ENCODE assay signal across 1 cellular context in the genomic region with DNA sequence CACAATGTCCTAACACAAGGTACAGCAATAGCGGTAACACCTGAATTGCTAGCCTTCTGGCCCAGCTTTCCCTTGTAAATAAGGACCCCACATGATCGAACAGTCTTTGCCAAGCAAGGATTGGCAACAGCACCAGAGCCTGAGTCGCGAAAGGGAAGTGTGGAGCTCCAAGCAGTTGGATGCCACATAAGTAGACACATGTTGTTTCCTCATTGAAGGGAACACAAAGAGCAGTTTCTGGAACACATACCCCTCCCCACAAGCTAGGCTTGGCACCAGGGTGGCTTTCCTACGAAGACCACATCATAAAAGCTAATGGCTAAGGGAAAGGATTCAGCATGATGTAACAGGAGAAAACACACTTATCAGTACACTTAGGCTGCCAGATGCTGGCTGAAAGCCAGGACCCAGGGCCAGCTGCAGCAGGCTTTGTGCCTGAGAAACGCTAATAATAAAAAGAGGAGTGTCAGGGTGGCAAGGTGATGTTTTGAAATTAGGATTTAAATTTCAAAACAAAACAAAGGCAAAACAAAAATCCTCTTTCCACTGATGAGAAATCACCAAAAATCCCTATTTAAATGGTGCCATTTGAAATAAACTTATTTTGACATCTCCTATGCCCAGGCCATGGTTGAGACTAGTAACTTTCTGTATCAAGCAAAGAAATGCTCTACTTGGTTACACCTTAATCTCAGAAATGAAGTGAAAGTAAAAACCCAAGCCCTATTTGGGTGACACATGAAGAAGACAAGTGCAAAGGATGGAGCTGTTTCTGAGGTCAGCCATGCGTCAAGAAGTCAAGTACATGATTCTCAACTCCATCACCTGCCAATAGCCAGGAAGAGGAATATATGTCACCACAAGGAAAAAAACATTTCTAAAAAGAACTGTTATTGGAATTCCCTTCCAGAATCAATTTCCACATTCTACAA.
TF ChIP-seq lines count a peak whose summit lies in the region.

No MANE protein-coding gene starts in this region.

TF ChIP-seq in K562, 482 proteins besides CTCF, POLR2A, EP300 and RAD21 (continued from another document and continues in another):
- TF ChIP-seq, protein P1, sequence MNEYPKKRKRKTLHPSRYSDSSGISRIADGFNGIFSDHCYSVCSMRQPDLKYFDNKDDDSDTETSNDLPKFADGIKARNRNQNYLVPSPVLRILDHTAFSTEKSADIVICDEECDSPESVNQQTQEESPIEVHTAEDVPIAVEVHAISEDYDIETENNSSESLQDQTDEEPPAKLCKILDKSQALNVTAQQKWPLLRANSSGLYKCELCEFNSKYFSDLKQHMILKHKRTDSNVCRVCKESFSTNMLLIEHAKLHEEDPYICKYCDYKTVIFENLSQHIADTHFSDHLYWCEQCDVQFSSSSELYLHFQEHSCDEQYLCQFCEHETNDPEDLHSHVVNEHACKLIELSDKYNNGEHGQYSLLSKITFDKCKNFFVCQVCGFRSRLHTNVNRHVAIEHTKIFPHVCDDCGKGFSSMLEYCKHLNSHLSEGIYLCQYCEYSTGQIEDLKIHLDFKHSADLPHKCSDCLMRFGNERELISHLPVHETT (CRISPR knock-in tag; conservative IDR thresholded peaks at IDR 0.05 in 1 of 2, IDR thresholded peaks at IDR 0.05 in 1 of 2), result peak in 1 of 2 experiments; percentile 73; a peak in 2 of 4 replicates
- TF ChIP-seq ZBTB7A (IDR thresholded peaks at IDR 0.05; ENCODE audit: borderline replicate concordance, control insufficient read depth, low read depth, low read length) (no peak), PPARD (CRISPR knock-in tag; IDR thresholded peaks at IDR 0.05) (no peak), SREBF2 (CRISPR knock-in tag; IDR thresholded peaks at IDR 0.05) (no peak), WHSC1 (IDR thresholded peaks at IDR 0.05; ENCODE audit: low read length) (no peak), GATAD2A (IDR thresholded peaks at IDR 0.05) (peak; percentile 84; the same call in 1 of the 2 replicates), ZNF41 (CRISPR knock-in tag; conservative IDR thresholded peaks at IDR 0.05) (peak; percentile 87), FUS (optimal IDR thresholded peaks at IDR 0.05; ENCODE audit: low read depth, low read length) (no peak), MTA1 (IDR thresholded peaks at IDR 0.05; ENCODE audit: borderline replicate concordance) (peak; percentile 38; the same call in 1 of the 2 replicates), ZNF644 (tag; IDR thresholded peaks at IDR 0.05; ENCODE audit: low read depth) (peak; percentile 85; the same call in 1 of the 2 replicates), ZFX (CRISPR knock-in tag; IDR thresholded peaks at IDR 0.05) (no peak), PHB (CRISPR knock-in tag; IDR thresholded peaks at IDR 0.05) (no peak), ELF4 (CRISPR knock-in tag; IDR thresholded peaks at IDR 0.05) (peak; percentile 84), ZNF589 (CRISPR knock-in tag; IDR thresholded peaks at IDR 0.05; ENCODE audit: low read depth) (peak; percentile 99), ZNF785 (CRISPR knock-in tag; IDR thresholded peaks at IDR 0.05) (no peak), FOSL1 (tag; conservative IDR thresholded peaks at IDR 0.05) (peak; percentile 77), TAF9B (IDR thresholded peaks at IDR 0.05; ENCODE audit: partially characterized antibody) (no peak), ZNF696 (CRISPR knock-in tag; conservative IDR thresholded peaks at IDR 0.05) (no peak; the same call in 1 of the 2 replicates), ZNF175 (CRISPR knock-in tag; IDR thresholded peaks at IDR 0.05; ENCODE audit: low read depth) (peak; percentile 98)
- TF ChIP-seq, protein P2, sequence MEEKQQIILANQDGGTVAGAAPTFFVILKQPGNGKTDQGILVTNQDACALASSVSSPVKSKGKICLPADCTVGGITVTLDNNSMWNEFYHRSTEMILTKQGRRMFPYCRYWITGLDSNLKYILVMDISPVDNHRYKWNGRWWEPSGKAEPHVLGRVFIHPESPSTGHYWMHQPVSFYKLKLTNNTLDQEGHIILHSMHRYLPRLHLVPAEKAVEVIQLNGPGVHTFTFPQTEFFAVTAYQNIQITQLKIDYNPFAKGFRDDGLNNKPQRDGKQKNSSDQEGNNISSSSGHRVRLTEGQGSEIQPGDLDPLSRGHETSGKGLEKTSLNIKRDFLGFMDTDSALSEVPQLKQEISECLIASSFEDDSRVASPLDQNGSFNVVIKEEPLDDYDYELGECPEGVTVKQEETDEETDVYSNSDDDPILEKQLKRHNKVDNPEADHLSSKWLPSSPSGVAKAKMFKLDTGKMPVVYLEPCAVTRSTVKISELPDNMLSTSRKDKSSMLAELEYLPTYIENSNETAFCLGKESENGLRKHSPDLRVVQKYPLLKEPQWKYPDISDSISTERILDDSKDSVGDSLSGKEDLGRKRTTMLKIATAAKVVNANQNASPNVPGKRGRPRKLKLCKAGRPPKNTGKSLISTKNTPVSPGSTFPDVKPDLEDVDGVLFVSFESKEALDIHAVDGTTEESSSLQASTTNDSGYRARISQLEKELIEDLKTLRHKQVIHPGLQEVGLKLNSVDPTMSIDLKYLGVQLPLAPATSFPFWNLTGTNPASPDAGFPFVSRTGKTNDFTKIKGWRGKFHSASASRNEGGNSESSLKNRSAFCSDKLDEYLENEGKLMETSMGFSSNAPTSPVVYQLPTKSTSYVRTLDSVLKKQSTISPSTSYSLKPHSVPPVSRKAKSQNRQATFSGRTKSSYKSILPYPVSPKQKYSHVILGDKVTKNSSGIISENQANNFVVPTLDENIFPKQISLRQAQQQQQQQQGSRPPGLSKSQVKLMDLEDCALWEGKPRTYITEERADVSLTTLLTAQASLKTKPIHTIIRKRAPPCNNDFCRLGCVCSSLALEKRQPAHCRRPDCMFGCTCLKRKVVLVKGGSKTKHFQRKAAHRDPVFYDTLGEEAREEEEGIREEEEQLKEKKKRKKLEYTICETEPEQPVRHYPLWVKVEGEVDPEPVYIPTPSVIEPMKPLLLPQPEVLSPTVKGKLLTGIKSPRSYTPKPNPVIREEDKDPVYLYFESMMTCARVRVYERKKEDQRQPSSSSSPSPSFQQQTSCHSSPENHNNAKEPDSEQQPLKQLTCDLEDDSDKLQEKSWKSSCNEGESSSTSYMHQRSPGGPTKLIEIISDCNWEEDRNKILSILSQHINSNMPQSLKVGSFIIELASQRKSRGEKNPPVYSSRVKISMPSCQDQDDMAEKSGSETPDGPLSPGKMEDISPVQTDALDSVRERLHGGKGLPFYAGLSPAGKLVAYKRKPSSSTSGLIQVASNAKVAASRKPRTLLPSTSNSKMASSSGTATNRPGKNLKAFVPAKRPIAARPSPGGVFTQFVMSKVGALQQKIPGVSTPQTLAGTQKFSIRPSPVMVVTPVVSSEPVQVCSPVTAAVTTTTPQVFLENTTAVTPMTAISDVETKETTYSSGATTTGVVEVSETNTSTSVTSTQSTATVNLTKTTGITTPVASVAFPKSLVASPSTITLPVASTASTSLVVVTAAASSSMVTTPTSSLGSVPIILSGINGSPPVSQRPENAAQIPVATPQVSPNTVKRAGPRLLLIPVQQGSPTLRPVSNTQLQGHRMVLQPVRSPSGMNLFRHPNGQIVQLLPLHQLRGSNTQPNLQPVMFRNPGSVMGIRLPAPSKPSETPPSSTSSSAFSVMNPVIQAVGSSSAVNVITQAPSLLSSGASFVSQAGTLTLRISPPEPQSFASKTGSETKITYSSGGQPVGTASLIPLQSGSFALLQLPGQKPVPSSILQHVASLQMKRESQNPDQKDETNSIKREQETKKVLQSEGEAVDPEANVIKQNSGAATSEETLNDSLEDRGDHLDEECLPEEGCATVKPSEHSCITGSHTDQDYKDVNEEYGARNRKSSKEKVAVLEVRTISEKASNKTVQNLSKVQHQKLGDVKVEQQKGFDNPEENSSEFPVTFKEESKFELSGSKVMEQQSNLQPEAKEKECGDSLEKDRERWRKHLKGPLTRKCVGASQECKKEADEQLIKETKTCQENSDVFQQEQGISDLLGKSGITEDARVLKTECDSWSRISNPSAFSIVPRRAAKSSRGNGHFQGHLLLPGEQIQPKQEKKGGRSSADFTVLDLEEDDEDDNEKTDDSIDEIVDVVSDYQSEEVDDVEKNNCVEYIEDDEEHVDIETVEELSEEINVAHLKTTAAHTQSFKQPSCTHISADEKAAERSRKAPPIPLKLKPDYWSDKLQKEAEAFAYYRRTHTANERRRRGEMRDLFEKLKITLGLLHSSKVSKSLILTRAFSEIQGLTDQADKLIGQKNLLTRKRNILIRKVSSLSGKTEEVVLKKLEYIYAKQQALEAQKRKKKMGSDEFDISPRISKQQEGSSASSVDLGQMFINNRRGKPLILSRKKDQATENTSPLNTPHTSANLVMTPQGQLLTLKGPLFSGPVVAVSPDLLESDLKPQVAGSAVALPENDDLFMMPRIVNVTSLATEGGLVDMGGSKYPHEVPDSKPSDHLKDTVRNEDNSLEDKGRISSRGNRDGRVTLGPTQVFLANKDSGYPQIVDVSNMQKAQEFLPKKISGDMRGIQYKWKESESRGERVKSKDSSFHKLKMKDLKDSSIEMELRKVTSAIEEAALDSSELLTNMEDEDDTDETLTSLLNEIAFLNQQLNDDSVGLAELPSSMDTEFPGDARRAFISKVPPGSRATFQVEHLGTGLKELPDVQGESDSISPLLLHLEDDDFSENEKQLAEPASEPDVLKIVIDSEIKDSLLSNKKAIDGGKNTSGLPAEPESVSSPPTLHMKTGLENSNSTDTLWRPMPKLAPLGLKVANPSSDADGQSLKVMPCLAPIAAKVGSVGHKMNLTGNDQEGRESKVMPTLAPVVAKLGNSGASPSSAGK (IDR thresholded peaks at IDR 0.05), result peak; percentile 81
- TF ChIP-seq, protein P3, sequence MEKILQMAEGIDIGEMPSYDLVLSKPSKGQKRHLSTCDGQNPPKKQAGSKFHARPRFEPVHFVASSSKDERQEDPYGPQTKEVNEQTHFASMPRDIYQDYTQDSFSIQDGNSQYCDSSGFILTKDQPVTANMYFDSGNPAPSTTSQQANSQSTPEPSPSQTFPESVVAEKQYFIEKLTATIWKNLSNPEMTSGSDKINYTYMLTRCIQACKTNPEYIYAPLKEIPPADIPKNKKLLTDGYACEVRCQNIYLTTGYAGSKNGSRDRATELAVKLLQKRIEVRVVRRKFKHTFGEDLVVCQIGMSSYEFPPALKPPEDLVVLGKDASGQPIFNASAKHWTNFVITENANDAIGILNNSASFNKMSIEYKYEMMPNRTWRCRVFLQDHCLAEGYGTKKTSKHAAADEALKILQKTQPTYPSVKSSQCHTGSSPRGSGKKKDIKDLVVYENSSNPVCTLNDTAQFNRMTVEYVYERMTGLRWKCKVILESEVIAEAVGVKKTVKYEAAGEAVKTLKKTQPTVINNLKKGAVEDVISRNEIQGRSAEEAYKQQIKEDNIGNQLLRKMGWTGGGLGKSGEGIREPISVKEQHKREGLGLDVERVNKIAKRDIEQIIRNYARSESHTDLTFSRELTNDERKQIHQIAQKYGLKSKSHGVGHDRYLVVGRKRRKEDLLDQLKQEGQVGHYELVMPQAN (IDR thresholded peaks at IDR 0.05; ENCODE audit: borderline replicate concordance), result no peak
- TF ChIP-seq, protein P4, sequence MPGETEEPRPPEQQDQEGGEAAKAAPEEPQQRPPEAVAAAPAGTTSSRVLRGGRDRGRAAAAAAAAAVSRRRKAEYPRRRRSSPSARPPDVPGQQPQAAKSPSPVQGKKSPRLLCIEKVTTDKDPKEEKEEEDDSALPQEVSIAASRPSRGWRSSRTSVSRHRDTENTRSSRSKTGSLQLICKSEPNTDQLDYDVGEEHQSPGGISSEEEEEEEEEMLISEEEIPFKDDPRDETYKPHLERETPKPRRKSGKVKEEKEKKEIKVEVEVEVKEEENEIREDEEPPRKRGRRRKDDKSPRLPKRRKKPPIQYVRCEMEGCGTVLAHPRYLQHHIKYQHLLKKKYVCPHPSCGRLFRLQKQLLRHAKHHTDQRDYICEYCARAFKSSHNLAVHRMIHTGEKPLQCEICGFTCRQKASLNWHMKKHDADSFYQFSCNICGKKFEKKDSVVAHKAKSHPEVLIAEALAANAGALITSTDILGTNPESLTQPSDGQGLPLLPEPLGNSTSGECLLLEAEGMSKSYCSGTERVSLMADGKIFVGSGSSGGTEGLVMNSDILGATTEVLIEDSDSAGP (CRISPR knock-in tag; IDR thresholded peaks at IDR 0.05), result no peak
- TF ChIP-seq, protein P5, sequence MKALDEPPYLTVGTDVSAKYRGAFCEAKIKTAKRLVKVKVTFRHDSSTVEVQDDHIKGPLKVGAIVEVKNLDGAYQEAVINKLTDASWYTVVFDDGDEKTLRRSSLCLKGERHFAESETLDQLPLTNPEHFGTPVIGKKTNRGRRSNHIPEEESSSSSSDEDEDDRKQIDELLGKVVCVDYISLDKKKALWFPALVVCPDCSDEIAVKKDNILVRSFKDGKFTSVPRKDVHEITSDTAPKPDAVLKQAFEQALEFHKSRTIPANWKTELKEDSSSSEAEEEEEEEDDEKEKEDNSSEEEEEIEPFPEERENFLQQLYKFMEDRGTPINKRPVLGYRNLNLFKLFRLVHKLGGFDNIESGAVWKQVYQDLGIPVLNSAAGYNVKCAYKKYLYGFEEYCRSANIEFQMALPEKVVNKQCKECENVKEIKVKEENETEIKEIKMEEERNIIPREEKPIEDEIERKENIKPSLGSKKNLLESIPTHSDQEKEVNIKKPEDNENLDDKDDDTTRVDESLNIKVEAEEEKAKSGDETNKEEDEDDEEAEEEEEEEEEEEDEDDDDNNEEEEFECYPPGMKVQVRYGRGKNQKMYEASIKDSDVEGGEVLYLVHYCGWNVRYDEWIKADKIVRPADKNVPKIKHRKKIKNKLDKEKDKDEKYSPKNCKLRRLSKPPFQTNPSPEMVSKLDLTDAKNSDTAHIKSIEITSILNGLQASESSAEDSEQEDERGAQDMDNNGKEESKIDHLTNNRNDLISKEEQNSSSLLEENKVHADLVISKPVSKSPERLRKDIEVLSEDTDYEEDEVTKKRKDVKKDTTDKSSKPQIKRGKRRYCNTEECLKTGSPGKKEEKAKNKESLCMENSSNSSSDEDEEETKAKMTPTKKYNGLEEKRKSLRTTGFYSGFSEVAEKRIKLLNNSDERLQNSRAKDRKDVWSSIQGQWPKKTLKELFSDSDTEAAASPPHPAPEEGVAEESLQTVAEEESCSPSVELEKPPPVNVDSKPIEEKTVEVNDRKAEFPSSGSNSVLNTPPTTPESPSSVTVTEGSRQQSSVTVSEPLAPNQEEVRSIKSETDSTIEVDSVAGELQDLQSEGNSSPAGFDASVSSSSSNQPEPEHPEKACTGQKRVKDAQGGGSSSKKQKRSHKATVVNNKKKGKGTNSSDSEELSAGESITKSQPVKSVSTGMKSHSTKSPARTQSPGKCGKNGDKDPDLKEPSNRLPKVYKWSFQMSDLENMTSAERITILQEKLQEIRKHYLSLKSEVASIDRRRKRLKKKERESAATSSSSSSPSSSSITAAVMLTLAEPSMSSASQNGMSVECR (CRISPR knock-in tag; IDR thresholded peaks at IDR 0.05), result no peak
- TF ChIP-seq, protein P6, sequence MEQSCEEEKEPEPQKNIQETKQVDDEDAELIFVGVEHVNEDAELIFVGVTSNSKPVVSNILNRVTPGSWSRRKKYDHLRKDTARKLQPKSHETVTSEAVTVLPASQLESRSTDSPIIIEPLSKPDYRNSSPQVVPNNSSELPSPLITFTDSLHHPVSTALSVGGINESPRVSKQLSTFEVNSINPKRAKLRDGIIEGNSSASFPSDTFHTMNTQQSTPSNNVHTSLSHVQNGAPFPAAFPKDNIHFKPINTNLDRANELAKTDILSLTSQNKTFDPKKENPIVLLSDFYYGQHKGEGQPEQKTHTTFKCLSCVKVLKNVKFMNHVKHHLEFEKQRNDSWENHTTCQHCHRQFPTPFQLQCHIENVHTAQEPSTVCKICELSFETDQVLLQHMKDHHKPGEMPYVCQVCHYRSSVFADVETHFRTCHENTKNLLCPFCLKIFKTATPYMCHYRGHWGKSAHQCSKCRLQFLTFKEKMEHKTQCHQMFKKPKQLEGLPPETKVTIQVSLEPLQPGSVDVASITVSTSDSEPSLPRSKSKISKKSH (CRISPR knock-in tag; IDR thresholded peaks at IDR 0.05), result no peak
- TF ChIP-seq, protein P7, sequence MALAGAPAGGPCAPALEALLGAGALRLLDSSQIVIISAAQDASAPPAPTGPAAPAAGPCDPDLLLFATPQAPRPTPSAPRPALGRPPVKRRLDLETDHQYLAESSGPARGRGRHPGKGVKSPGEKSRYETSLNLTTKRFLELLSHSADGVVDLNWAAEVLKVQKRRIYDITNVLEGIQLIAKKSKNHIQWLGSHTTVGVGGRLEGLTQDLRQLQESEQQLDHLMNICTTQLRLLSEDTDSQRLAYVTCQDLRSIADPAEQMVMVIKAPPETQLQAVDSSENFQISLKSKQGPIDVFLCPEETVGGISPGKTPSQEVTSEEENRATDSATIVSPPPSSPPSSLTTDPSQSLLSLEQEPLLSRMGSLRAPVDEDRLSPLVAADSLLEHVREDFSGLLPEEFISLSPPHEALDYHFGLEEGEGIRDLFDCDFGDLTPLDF (CRISPR knock-in tag; IDR thresholded peaks at IDR 0.05), result no peak
